30 cellular contexts compared by ENCODE assay signal in the genomic region with DNA sequence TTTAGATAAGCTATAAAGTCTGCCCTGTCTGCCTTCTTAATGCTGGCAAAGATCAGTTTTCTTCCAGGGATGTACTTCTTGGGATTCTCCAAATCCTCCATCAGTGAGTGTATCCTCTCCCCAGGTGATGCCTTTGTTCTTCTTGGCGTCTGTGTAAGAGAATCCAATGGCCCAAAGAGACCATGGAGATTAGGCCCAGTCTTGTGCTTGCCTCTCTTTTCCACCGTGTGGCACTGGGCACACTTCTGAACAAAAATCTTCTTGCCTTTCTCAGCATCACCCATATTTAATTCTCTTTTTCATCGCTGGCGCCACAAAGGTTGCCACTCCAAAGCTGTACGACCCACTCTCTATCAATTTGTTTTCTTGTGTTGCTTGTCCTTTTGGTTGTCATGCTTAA. TPM values are rescaled to one million over a fixed set of nuclear protein-coding genes. Genes with fewer than 3 reads are reported as not detected.
A peak's percentile ranks its signal among the peaks of the same experiment; 100 is the strongest.
DNase-seq lines count a peak whose midpoint lies in the region; ATAC-seq, FAIRE-seq and TF ChIP-seq lines count a peak whose summit lies in the region.
"Had no signal": no experiment of that assay in that cellular context is flagged by ENCODE, and none has a peak within 500 bp of the region (broad histone marks: within the 10 kb centered on the region; RNA-seq: fewer than 3 reads in every experiment).

No MANE protein-coding gene starts in this region.

- H3K27me3 ChIP-seq in SK-N-SH (ENCODE audit: insufficient read depth) (no peaks in the 10 kb centered on the region), NT2/D1 (ENCODE audit: insufficient read depth, insufficient read length) (no peaks in the 10 kb centered on the region)
- H3K27me3 ChIP-seq: BLaER1, body of pancreas, esophagus muscularis mucosa, ovary had no signal

- H3K4me3 ChIP-seq in SK-N-SH (ENCODE audit: low read depth in 2 of 2, low read length in 1 of 2) (no peak overlapping the region), NT2/D1 (ENCODE audit: insufficient read length, low read depth) (no peak overlapping the region), epithelial cell of proximal tubule (ENCODE audit: low read depth, low read length) (no peak overlapping the region), kidney (ENCODE audit: low read length in 2 of 2) (no peak overlapping the region)
- H3K4me3 ChIP-seq: BLaER1, body of pancreas, esophagus muscularis mucosa, heart left ventricle, ovary, SK-N-MC had no signal

- H2AFZ ChIP-seq in SK-N-SH (ENCODE audit: low read depth), result no peak overlapping the region

- no peaks in the 10 kb centered on the region for H3F3A ChIP-seq in SK-N-SH (replicated peaks; ENCODE audit: insufficient read depth)

- H4K20me1 ChIP-seq in SK-N-SH (ENCODE audit: insufficient read depth), result no peaks in the 10 kb centered on the region
- H4K20me1 ChIP-seq: BLaER1 had no signal

- no peak overlapping the region for H3K4me2 ChIP-seq in SK-N-SH
- H3K4me2 ChIP-seq: BLaER1 had no signal

- TF ChIP-seq RAD21 in SK-N-SH (IDR thresholded peaks at IDR 0.05; ENCODE audit: low read length), result peak; percentile 61

- no peaks in the 10 kb centered on the region for H3K9me2 ChIP-seq in SK-N-SH

- H3K4me1 ChIP-seq in SK-N-SH (ENCODE audit: control insufficient read depth in 1 of 2, insufficient read depth in 2 of 2, low read depth in 1 of 2, low read length in 1 of 2) (no peaks in the 10 kb centered on the region), NT2/D1 (ENCODE audit: insufficient read depth, insufficient read length) (no peaks in the 10 kb centered on the region), kidney (ENCODE audit: control insufficient read depth in 1 of 2, insufficient read depth in 1 of 2, low read depth in 1 of 2, low read length in 2 of 2) (no peaks in the 10 kb centered on the region)
- H3K4me1 ChIP-seq: BLaER1, body of pancreas, esophagus muscularis mucosa, heart left ventricle had no signal

- no peaks in the 10 kb centered on the region for H3K79me2 ChIP-seq in SK-N-SH (ENCODE audit: insufficient read depth)

- TF ChIP-seq EP300 in SK-N-SH (IDR thresholded peaks at IDR 0.05; ENCODE audit: borderline replicate concordance in 1 of 2, low read depth in 1 of 2, low read length in 1 of 2), result no peak

- TF ChIP-seq CTCF in SK-N-SH (IDR thresholded peaks at IDR 0.05) (no peak), epithelial cell of proximal tubule (conservative IDR thresholded peaks at IDR 0.05; ENCODE audit: low read depth, low read length) (peak; percentile 27), kidney (IDR thresholded peaks at IDR 0.05; ENCODE audit: borderline replicate concordance, extremely low read depth, insufficient read depth) (no peak)

- H3K27ac ChIP-seq in SK-N-SH (ENCODE audit: low read depth in 2 of 2, low read length in 1 of 2) (no peak overlapping the region), kidney (ENCODE audit: low read depth in 2 of 2, low read length in 2 of 2) (no peak overlapping the region)
- H3K27ac ChIP-seq: BLaER1, body of pancreas, esophagus muscularis mucosa, heart left ventricle, ovary, SK-N-MC had no signal

- DNase-seq in SK-N-SH, result peak; percentile 11
- DNase-seq in NT2/D1 (ENCODE audit: low read depth, low spot score), result peak; percentile 16
- DNase-seq in epithelial cell of proximal tubule (ENCODE audit: low read depth), result no peak
- DNase-seq in kidney, result no peak
- DNase-seq: activated CD4-positive, alpha-beta T cell treated with anti-CD3 and anti-CD28 coated beads for 1 hour; activated CD8-positive, alpha-beta T cell treated with anti-CD3 and anti-CD28 coated beads for 36 hours; activated naive CD4-positive, alpha-beta T cell treated with anti-CD3 and anti-CD28 coated beads, Interleukin-2, amount 50 U/mL, for 16 hours; body of pancreas; dermis blood vessel endothelial cell; foreskin fibroblast; GF-D8; heart left ventricle; left colon; NCI-H1048; NCI-H2029 treated with DMSO at 0.1 percent for 48 hours; NCI-H446 treated with DMSO at 0.1 percent for 48 hours; nephron progenitor cell; ovary; PC-3; small intestine; stimulated activated naive B cell treated with anti-CD40 and anti-IgM and Interleukin-4, amounts not matched to agents 10 μg/mL and 1 μg/mL and 100 μg/mL, for 72 hours; substantia nigra; T-helper 17 cell; trophoblast cell had no signal

- no peaks in the 10 kb centered on the region for H3K9me3 ChIP-seq in SK-N-SH
- H3K9me3 ChIP-seq in NT2/D1 (ENCODE audit: insufficient read depth, low read length), result no peaks in the 10 kb centered on the region
- H3K9me3 ChIP-seq in kidney (ENCODE audit: control insufficient read depth in 1 of 2, low read length in 2 of 2), result no peaks in the 10 kb centered on the region
- H3K9me3 ChIP-seq: BLaER1, body of pancreas, esophagus muscularis mucosa, heart left ventricle, ovary had no signal

- CTCF ChIA-PET in SK-N-SH (lab: Yijun Ruan, JAX), result interaction anchor here (0.7 to 1.2 kb wide), 12 partner anchors 16 to 600 kb away, joined by 3 to 6 read pairs (median 3); a partner anchor contains a TSS

- H3K9ac ChIP-seq in SK-N-SH (no peak overlapping the region), NT2/D1 (ENCODE audit: insufficient read length, low read depth) (no peak overlapping the region), kidney (ENCODE audit: low read length in 2 of 2) (no peak overlapping the region)
- H3K9ac ChIP-seq: BLaER1 had no signal

- FAIRE-seq in kidney (lab: Jason Lieb, UNC), result no peak
- FAIRE-seq: small intestine had no signal

- ATAC-seq in SK-N-SH treated with all-trans-retinoic acid at 6 μM for 48 hours (no peak), GM21786 (IDR thresholded peaks at IDR 0.05; ENCODE audit: unreplicated experiment) (no peak), HG03460 (IDR thresholded peaks at IDR 0.05; ENCODE audit: unreplicated experiment) (no peak)
- ATAC-seq: activated CD8-positive, alpha-beta T cell treated with anti-CD3 and anti-CD28 coated beads for 36 hours; body of pancreas; heart left ventricle; left colon; PC-3; stimulated activated naive B cell treated with anti-CD40 and anti-IgM and Interleukin-4, amounts not matched to agents 10 μg/mL and 1 μg/mL and 100 μg/mL, for 72 hours; T-helper 17 cell had no signal

- H3K36me3 ChIP-seq in SK-N-SH (replicated peaks in 1 of 2; ENCODE audit: control insufficient read depth in 1 of 2, insufficient read depth in 2 of 2, low read length in 1 of 2) (no peaks in the 10 kb centered on the region), NT2/D1 (ENCODE audit: insufficient read depth, insufficient read length, low read length) (no peaks in the 10 kb centered on the region), kidney (ENCODE audit: control insufficient read depth in 1 of 2, insufficient read depth in 2 of 2, low read length in 2 of 2) (no peaks in the 10 kb centered on the region)
- H3K36me3 ChIP-seq: BLaER1, esophagus muscularis mucosa, heart left ventricle, ovary had no signal

- POLR2A ChIA-PET in SK-N-SH (lab: Yijun Ruan, JAX), result no interaction called here

- intact Hi-C loops in kidney (cut with DNase I), result no loop called here

- WGBS in SK-N-SH (ENCODE audit: low lambda C conversion rate), result 56% methylated on average over 5 of the region's 5 CpGs

TF ChIP-seq in SK-N-SH, 30 proteins besides CTCF, POLR2A, EP300 and RAD21:
- no peak for TF ChIP-seq FOSL2 (IDR thresholded peaks at IDR 0.05; ENCODE audit: borderline replicate concordance, low read depth)
- TF ChIP-seq SMC3 (IDR thresholded peaks at IDR 0.05; ENCODE audit: low read depth, low read length), result peak; percentile 41; the same call in 1 of the 2 replicates
- TF ChIP-seq ELF1 (IDR thresholded peaks at IDR 0.05), result no peak
- no peak for TF ChIP-seq MXI1 (IDR thresholded peaks at IDR 0.05; ENCODE audit: low read depth, low read length)
TF ChIP-seq in SK-N-SH: peak in this region for 1.

TF ChIP-seq in SK-N-SH treated with all-trans-retinoic acid at 6 μM for 48 hours, 23 proteins besides CTCF, POLR2A, EP300 and RAD21 (continues in another document):
- TF ChIP-seq, protein P1, sequence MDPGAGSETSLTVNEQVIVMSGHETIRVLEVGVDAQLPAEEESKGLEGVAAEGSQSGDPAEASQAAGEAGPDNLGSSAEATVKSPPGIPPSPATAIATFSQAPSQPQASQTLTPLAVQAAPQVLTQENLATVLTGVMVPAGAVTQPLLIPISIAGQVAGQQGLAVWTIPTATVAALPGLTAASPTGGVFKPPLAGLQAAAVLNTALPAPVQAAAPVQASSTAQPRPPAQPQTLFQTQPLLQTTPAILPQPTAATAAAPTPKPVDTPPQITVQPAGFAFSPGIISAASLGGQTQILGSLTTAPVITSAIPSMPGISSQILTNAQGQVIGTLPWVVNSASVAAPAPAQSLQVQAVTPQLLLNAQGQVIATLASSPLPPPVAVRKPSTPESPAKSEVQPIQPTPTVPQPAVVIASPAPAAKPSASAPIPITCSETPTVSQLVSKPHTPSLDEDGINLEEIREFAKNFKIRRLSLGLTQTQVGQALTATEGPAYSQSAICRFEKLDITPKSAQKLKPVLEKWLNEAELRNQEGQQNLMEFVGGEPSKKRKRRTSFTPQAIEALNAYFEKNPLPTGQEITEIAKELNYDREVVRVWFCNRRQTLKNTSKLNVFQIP (CRISPR knock-in tag; IDR thresholded peaks at IDR 0.05; ENCODE audit: borderline replicate concordance, low read depth), result no peak
- TF ChIP-seq ZNF565 (CRISPR knock-in tag; conservative IDR thresholded peaks at IDR 0.05; ENCODE audit: low read depth), result no peak
- no peak for TF ChIP-seq PPARA (CRISPR knock-in tag; IDR thresholded peaks at IDR 0.05; ENCODE audit: borderline replicate concordance)

RNA-seq across cellular contexts. Expression of a gene that starts 32.2 kb away (rescaled TPM):
- polyA plus RNA-seq in SK-N-SH (2012; rRNA removed), result 14.3 and 16.6 TPM in 2 replicates
- 11.1 and 11.8 TPM in 2 replicates for polyA plus RNA-seq in SK-N-SH (2012; cell fraction: cytosol; rRNA removed)
- polyA plus RNA-seq in SK-N-SH (2012; cell fraction: nucleus; rRNA removed), result 27.7 and 40.7 TPM in 2 replicates
- 12.9 and 13.5 TPM in 2 replicates for total RNA-seq in epithelial cell of proximal tubule
- total RNA-seq in kidney, result 19.4 TPM
- polyA plus RNA-seq in kidney (ENCODE audit: insufficient read depth, low read depth, low replicate concordance), result 10.3 TPM

Comparison
In these comparisons a context has a peak if more than half of its experiments do, and no peak if none do; other contexts are left out.
1. DNase-seq: peak in SK-N-SH (single experiment) and NT2/D1 (single experiment); none in epithelial cell of proximal tubule (single experiment) and kidney (single experiment).